Comparison of ENCODE assay signal across 8 cellular contexts in genomic region chr14:103628221-103628683, GRCh38. TPM values are rescaled to one million over a fixed set of nuclear protein-coding genes. Genes with fewer than 3 reads are reported as not detected.
DNase-seq lines count a peak whose midpoint lies in the region; ATAC-seq and TF ChIP-seq lines count a peak whose summit lies in the region.

No MANE protein-coding gene starts in this region.

- TF ChIP-seq CTCF in choroid plexus epithelial cell (conservative IDR thresholded peaks at IDR 0.05; ENCODE audit: low read depth, low read length), result no peak

- H3K4me3 ChIP-seq in choroid plexus epithelial cell (ENCODE audit: low read depth, low read length), result peak overlapping the region; percentile 83

- TF ChIP-seq POLR2A in GM18951 (IDR thresholded peaks at IDR 0.05; ENCODE audit: extremely low read depth, insufficient read depth, insufficient read length), result peak; percentile 47

- in situ Hi-C loops in GM18951 (cut with MboI; ENCODE audit: low sequenced_read_pairs, unreplicated experiment), result no loop called here

- ATAC-seq in HG02642 (IDR thresholded peaks at IDR 0.05; ENCODE audit: poor library complexity, unreplicated experiment), result no peak

- peak; percentile 84 for DNase-seq in AG08396 (ENCODE audit: low spot score)
- peak; percentile 78 for DNase-seq in RPMI7951 (ENCODE audit: low read depth)
- DNase-seq in choroid plexus epithelial cell (ENCODE audit: low read depth), result peak; percentile 70
- peak; percentile 91 for DNase-seq in kidney tubule cell (ENCODE audit: low spot score)
- DNase-seq in stimulated activated CD4-positive, alpha-beta T cell treated with anti-CD3 and anti-CD28 coated beads, Interleukin-4, amount 100 ng/mL, for 1 hour, result peak; percentile 19
- DNase-seq in NCI-H345 (lab: John Stamatoyannopoulos, UW), result no peak

RNA-seq across cellular contexts. Expression of gene KLC1, which starts 0.8 kb away (rescaled TPM):
- total RNA-seq in RPMI7951 (2014; rRNA removed; shearing (Covaris generic)), result 89.5 and 118 TPM in 2 replicates
